8 cellular contexts compared by ENCODE assay signal in genomic region chr2:26033270-26033768, GRCh38. TPM values are rescaled to one million over a fixed set of nuclear protein-coding genes. Genes with fewer than 3 reads are reported as not detected.
DNase-seq lines count a peak whose midpoint lies in the region; ATAC-seq and TF ChIP-seq lines count a peak whose summit lies in the region.

No MANE protein-coding gene starts in this region.

- H3K36me3 ChIP-seq in ectodermal cell (ENCODE audit: control insufficient read depth, insufficient read depth, low read length) = no peaks in the 10 kb centered on the region
- no peaks in the 10 kb centered on the region for H3K36me3 ChIP-seq in lung (ENCODE audit: control insufficient read depth in 2 of 2, insufficient read depth in 2 of 2, low read length in 2 of 2)
- H3K36me3 ChIP-seq in thoracic aorta = peaks cover 2% of the 10 kb centered on the region

- H3K4me3 ChIP-seq in ectodermal cell (ENCODE audit: insufficient read depth, low read depth, low read length) (peak overlapping the region; percentile 75), lung (peak overlapping the region; percentile 79), thoracic aorta (peak overlapping the region; percentile 93)

- no peaks in the 10 kb centered on the region for H3K27me3 ChIP-seq in ectodermal cell (ENCODE audit: control insufficient read depth, insufficient read depth, low read length, poor library complexity, severe bottlenecking)
- H3K27me3 ChIP-seq in lung (ENCODE audit: control insufficient read depth, insufficient read depth) = no peaks in the 10 kb centered on the region
- H3K27me3 ChIP-seq in thoracic aorta (replicated peaks; ENCODE audit: insufficient read depth) = no peaks in the 10 kb centered on the region

- no peaks in the 10 kb centered on the region for H3K9me3 ChIP-seq in ectodermal cell (ENCODE audit: control insufficient read depth, low read length)
- H3K9me3 ChIP-seq in lung (ENCODE audit: control insufficient read depth in 2 of 2, insufficient read depth in 1 of 2, low read length in 1 of 2) = no peaks in the 10 kb centered on the region
- H3K9me3 ChIP-seq in thoracic aorta = no peaks in the 10 kb centered on the region

- 0% methylated on average over 32 of the region's 32 CpGs for WGBS in ectodermal cell, 2 experiments
- WGBS in lung, 2 donors = 0 to 1% methylated on average over 32 of the region's 32 CpGs

- no peak for TF ChIP-seq CTCF in lung (IDR thresholded peaks at IDR 0.05; ENCODE audit: control extremely low read depth, extremely low read depth)
- no peak for TF ChIP-seq CTCF in thoracic aorta (IDR thresholded peaks at IDR 0.05)

- DNase-seq in activated T-cell treated with anti-CD3 and anti-CD28 coated beads for 48 hours (ENCODE audit: low read depth) = peak; percentile 28
- no peak for DNase-seq in activated T-cell treated with anti-CD3 and anti-CD28 coated beads for 4 hours
- DNase-seq in NCI-H1092 treated with DMSO at 0.1 percent for 48 hours (lab: John Stamatoyannopoulos, UW) = peak; percentile 88
- peak; percentile 86 for DNase-seq in SK-N-DZ (ENCODE audit: low spot score)
- peak; percentile 84 for DNase-seq in lung (ENCODE audit: low spot score)
- DNase-seq in thoracic aorta (ENCODE audit: low spot score) = peak; percentile 41

- H3K27ac ChIP-seq in ectodermal cell (ENCODE audit: insufficient read depth, low read depth, low read length, poor library complexity, severe bottlenecking) (peak overlapping the region; percentile 96), lung (ENCODE audit: low read depth in 1 of 2, low read length in 1 of 2) (peak overlapping the region; percentile 89 to 98), thoracic aorta (peak overlapping the region; percentile 97 to 99)

- ATAC-seq in HG02610 (IDR thresholded peaks at IDR 0.05; ENCODE audit: unreplicated experiment) = peak; percentile 26
- ATAC-seq in lung (ENCODE audit: insufficient read depth, low FRiP score) = peak; percentile 28
- ATAC-seq in thoracic aorta (ENCODE audit: insufficient number of reproducible peaks, low FRiP score, low read depth) = peak; percentile 18

- H3K4me1 ChIP-seq in ectodermal cell (ENCODE audit: control insufficient read depth, insufficient read depth, low read length) = peaks cover 5% of the 10 kb centered on the region
- H3K4me1 ChIP-seq in lung (ENCODE audit: control insufficient read depth in 2 of 2, insufficient read depth in 2 of 2, low read length in 2 of 2) = peaks cover 3 to 6% of the 10 kb centered on the region in 2 donors
- peaks cover 29 to 32% of the 10 kb centered on the region in 2 donors for H3K4me1 ChIP-seq in thoracic aorta (ENCODE audit: control insufficient read depth in 1 of 2, low read depth in 2 of 2)

RNA-seq across cellular contexts. Expression of gene RAB10, which starts 0.6 kb away (rescaled TPM):
- 62.8 and 89.0 TPM in 2 replicates for polyA plus RNA-seq in SK-N-DZ (2014; cell fraction: cytosol; rRNA removed)
- polyA plus RNA-seq in SK-N-DZ (2014; cell fraction: nucleus; rRNA removed) = 24.8 and 32.8 TPM in 2 replicates
- 113 TPM for polyA plus RNA-seq in ectodermal cell (2013, experiment 1 of 4)
- 111 TPM for polyA plus RNA-seq in ectodermal cell (2013, experiment 2 of 4)
- 93.3 TPM for polyA plus RNA-seq in ectodermal cell (2013, experiment 3 of 4)
- polyA plus RNA-seq in ectodermal cell (2013, experiment 4 of 4) = 105 TPM
- total RNA-seq in lung (100 to 1,000 TPM in 1 of 2 donors, 10 to 100 TPM in 1; 86.0 to 149 TPM), thoracic aorta (10 to 100 TPM; 73.9 to 80.8 TPM)
- polyA plus RNA-seq in lung = 10 to 100 TPM; 37.6 to 84.5 TPM

RNA-seq across cellular contexts. Expression of gene KIF3C, which starts 51.0 kb away (rescaled TPM):
- 12.0 and 16.5 TPM in 2 replicates for polyA plus RNA-seq in SK-N-DZ (2014; cell fraction: cytosol; rRNA removed)
- polyA plus RNA-seq in SK-N-DZ (2014; cell fraction: nucleus; rRNA removed) = 6.2 and 7.4 TPM in 2 replicates
- 37.6 TPM for polyA plus RNA-seq in ectodermal cell (2013, experiment 1 of 4)
- 34.8 TPM for polyA plus RNA-seq in ectodermal cell (2013, experiment 2 of 4)
- polyA plus RNA-seq in ectodermal cell (2013, experiment 3 of 4) = 31.9 TPM
- 34.5 TPM for polyA plus RNA-seq in ectodermal cell (2013, experiment 4 of 4)
- 1 to 10 TPM; 6.2 TPM for total RNA-seq in lung
- polyA plus RNA-seq in lung = 1 to 10 TPM; 1.1 to 2.2 TPM
- 10 to 100 TPM in 1 of 2 donors, 1 to 10 TPM in 1; 8.7 to 18.8 TPM for total RNA-seq in thoracic aorta
